24 cellular contexts compared by ENCODE assay signal in genomic region chr20:53016534-53017042, GRCh38. TPM values are rescaled to one million over a fixed set of nuclear protein-coding genes. Genes with fewer than 3 reads are reported as not detected.
DNase-seq lines count a peak whose midpoint lies in the region; ATAC-seq, FAIRE-seq and TF ChIP-seq lines count a peak whose summit lies in the region.
"Had no signal": no experiment of that assay in that cellular context is flagged by ENCODE, and none has a peak within 500 bp of the region (broad histone marks: within the 10 kb centered on the region; RNA-seq: fewer than 3 reads in every experiment).

No MANE protein-coding gene starts in this region.

- H3K27ac ChIP-seq in HepG2 (ENCODE audit: extremely low read length, insufficient read depth, low read length) (no peak overlapping the region), right lobe of liver (no peak overlapping the region), K562 (ENCODE audit: extremely low read depth, low read depth, low read length) (no peak overlapping the region), keratinocyte (ENCODE audit: control insufficient read depth, insufficient read depth, low read length) (no peak overlapping the region), RWPE1 (no peak overlapping the region)
- H3K27ac ChIP-seq: BLaER1 treated with 17β-estradiol and CSF1 and Interleukin-3, amounts not matched to agents 10 nM and 100 nM; C4-2B had no signal

- intact Hi-C loops in HepG2 (cut with micrococcal nuclease; ENCODE audit: unreplicated experiment) (no loop called here), right lobe of liver (cut with DNase I) (no loop called here), K562 (cut with micrococcal nuclease) (no loop called here)

- dilution Hi-C loops in keratinocyte (cut with MboI; ENCODE audit: extremely low pct_ligation_motif_present, low sequenced_read_pairs), result no loop called here

- H3K36me3 ChIP-seq in HepG2 (replicated peaks in 1 of 2; ENCODE audit: control insufficient read depth in 1 of 2, insufficient read depth in 2 of 2, low read length in 2 of 2), result no peaks in the 10 kb centered on the region
- H3K36me3 ChIP-seq in right lobe of liver, result no peaks in the 10 kb centered on the region
- H3K36me3 ChIP-seq in K562 (ENCODE audit: control insufficient read depth, insufficient read depth, low read length), result no peaks in the 10 kb centered on the region
- no peaks in the 10 kb centered on the region for H3K36me3 ChIP-seq in keratinocyte (ENCODE audit: control insufficient read depth in 2 of 2, extremely low read depth in 1 of 2, insufficient read depth in 2 of 2, low read length in 2 of 2)
- H3K36me3 ChIP-seq: BLaER1 treated with 17β-estradiol and CSF1 and Interleukin-3, amounts not matched to agents 10 nM and 100 nM had no signal

- no peak for DNase-seq in HepG2 (ENCODE audit: low spot score)
- DNase-seq in right lobe of liver, result no peak
- DNase-seq in HTR-8/SVneo (ENCODE audit: insufficient read length, low spot score), result no peak
- DNase-seq in K562 (ENCODE audit: extremely low read depth in 1 of 4, low spot score in 3 of 4), result no peak
- DNase-seq in keratinocyte (ENCODE audit: low read depth, low spot score), result no peak
- no peak for DNase-seq in inferior parietal cortex (ENCODE audit: extremely low spot score)
- DNase-seq in RWPE1 (ENCODE audit: low spot score), result no peak
- DNase-seq: 8988T; AML-193; Caco-2; Calu3; CD4-positive, alpha-beta T cell; CD8-positive, alpha-beta T cell; DMS79 treated with DMSO at 0.1 percent for 48 hours; GF-D8 had no signal

- WGBS in HepG2 (ENCODE audit: low lambda C conversion rate), result 37% methylated on average over 5 of the region's 5 CpGs
- WGBS in right lobe of liver (ENCODE audit: insufficient coverage, low coverage, low lambda C conversion rate, missing lambda C conversion rate), result 91% methylated on average over 4 of the region's 5 CpGs
- WGBS in K562 (ENCODE audit: insufficient coverage, low coverage, missing lambda C conversion rate), result under 1% methylated on average over 5 of the region's 5 CpGs

- POLR2A ChIA-PET in HepG2 (lab: Yijun Ruan, JAX) (no interaction called here), K562 (lab: Yijun Ruan, JAX) (interaction anchor here (0.5 kb wide), 1 partner anchor 850 kb away, joined by 3 read pairs; no protein-coding TSS in a partner anchor), RWPE1 (lab: Yijun Ruan, JAX; ENCODE audit: low non-redundant PET) (no interaction called here)

- no peaks in the 10 kb centered on the region for H4K20me1 ChIP-seq in HepG2 (ENCODE audit: insufficient read depth, low read length)
- no peaks in the 10 kb centered on the region for H4K20me1 ChIP-seq in K562 (replicated peaks; ENCODE audit: control insufficient read depth, insufficient read depth, low read length)
- no peaks in the 10 kb centered on the region for H4K20me1 ChIP-seq in keratinocyte (ENCODE audit: control insufficient read depth, extremely low read depth, insufficient read depth, low read length)
- H4K20me1 ChIP-seq: BLaER1 treated with 17β-estradiol and CSF1 and Interleukin-3, amounts not matched to agents 10 nM and 100 nM had no signal

- H3K4me3 ChIP-seq in HepG2 (replicated peaks in 1 of 3; ENCODE audit: insufficient read depth in 1 of 3, low read depth in 2 of 3, low read length in 3 of 3) (no peak overlapping the region), right lobe of liver (no peak overlapping the region), K562 (no peak overlapping the region), keratinocyte (ENCODE audit: control insufficient read depth in 2 of 3, extremely low read depth in 1 of 3, insufficient read depth in 2 of 3, low read depth in 1 of 3, low read length in 3 of 3) (no peak overlapping the region)
- H3K4me3 ChIP-seq: BLaER1 treated with 17β-estradiol and CSF1 and Interleukin-3, amounts not matched to agents 10 nM and 100 nM had no signal

- in situ Hi-C loops in HepG2 (cut with HindIII; ENCODE audit: extremely low pct_ligation_motif_present, low pct_unique_long_range_greater_than_20kb), result no loop called here
- in situ Hi-C loops in K562 (cut with MboI), result no loop called here

- CTCF ChIA-PET in HepG2 (lab: Yijun Ruan, JAX; ENCODE audit: low intra/inter-chr PET ratio, low total read pairs) (no interaction called here), K562 (lab: Yijun Ruan, JAX; ENCODE audit: low intra/inter-chr PET ratio) (no interaction called here), RWPE1 (lab: Yijun Ruan, JAX) (no interaction called here)

- ATAC-seq in HepG2, result no peak
- ATAC-seq in right lobe of liver, result no peak
- ATAC-seq in K562, result no peak
- ATAC-seq in HG03196 (IDR thresholded peaks at IDR 0.05; ENCODE audit: unreplicated experiment), result no peak
- ATAC-seq: CD8-positive, alpha-beta T cell had no signal

- H3K79me2 ChIP-seq in HepG2 (ENCODE audit: insufficient read depth, low read length), result no peaks in the 10 kb centered on the region
- H3K79me2 ChIP-seq in K562 (ENCODE audit: control insufficient read depth, insufficient read depth, low read length), result no peaks in the 10 kb centered on the region
- no peaks in the 10 kb centered on the region for H3K79me2 ChIP-seq in keratinocyte (ENCODE audit: control insufficient read depth, insufficient read depth, low read length)

- H3K4me2 ChIP-seq in HepG2 (ENCODE audit: low read depth, low read length) (no peak overlapping the region), K562 (ENCODE audit: insufficient read depth, low read length) (no peak overlapping the region), keratinocyte (ENCODE audit: control insufficient read depth, extremely low read depth, insufficient read depth, low read depth, low read length) (no peak overlapping the region)
- H3K4me2 ChIP-seq: BLaER1 treated with 17β-estradiol and CSF1 and Interleukin-3, amounts not matched to agents 10 nM and 100 nM had no signal

- TF ChIP-seq CTCF in HepG2 (CRISPR knock-in tag; IDR thresholded peaks at IDR 0.05), result no peak
- no peak for TF ChIP-seq CTCF in right lobe of liver (IDR thresholded peaks at IDR 0.05)
- TF ChIP-seq CTCF in K562 (IDR thresholded peaks at IDR 0.05 in 2 of 3, conservative IDR thresholded peaks at IDR 0.05 in 1 of 3; ENCODE audit: insufficient read depth in 2 of 3, low read depth in 1 of 3, low read length in 3 of 3), result no peak
- TF ChIP-seq CTCF in keratinocyte (optimal IDR thresholded peaks at IDR 0.05 in 1 of 3, IDR thresholded peaks at IDR 0.05 in 1 of 3, conservative IDR thresholded peaks at IDR 0.05 in 1 of 3; ENCODE audit: extremely low read depth in 1 of 3, insufficient read depth in 2 of 3, low read length in 3 of 3), result no peak
- TF ChIP-seq CTCF in RWPE1 (conservative IDR thresholded peaks at IDR 0.05; ENCODE audit: low read depth), result no peak

- H3K27me3 ChIP-seq in HepG2 (ENCODE audit: control insufficient read depth in 1 of 2, insufficient read depth in 2 of 2, low read length in 2 of 2), result no peaks in the 10 kb centered on the region; a peak in 1 of 5 replicates
- no peaks in the 10 kb centered on the region for H3K27me3 ChIP-seq in right lobe of liver
- H3K27me3 ChIP-seq in K562 (ENCODE audit: control insufficient read depth in 2 of 2, insufficient read depth in 2 of 2, low read length in 2 of 2), result peaks cover 0 to 14% of the 10 kb centered on the region in 2 experiments; a peak in 1 of 5 replicates
- H3K27me3 ChIP-seq in keratinocyte (ENCODE audit: control insufficient read depth, extremely low read depth, insufficient read depth, low read length), result no peaks in the 10 kb centered on the region
- H3K27me3 ChIP-seq: BLaER1 treated with 17β-estradiol and CSF1 and Interleukin-3, amounts not matched to agents 10 nM and 100 nM had no signal

- H3K9ac ChIP-seq in HepG2 (ENCODE audit: insufficient read depth, low read depth, low read length) (no peak overlapping the region), K562 (ENCODE audit: insufficient read depth in 1 of 2, low read depth in 2 of 2, low read length in 2 of 2) (no peak overlapping the region), keratinocyte (ENCODE audit: control insufficient read depth, extremely low read depth, insufficient read depth, low read length) (no peak overlapping the region)
- H3K9ac ChIP-seq: BLaER1 treated with 17β-estradiol and CSF1 and Interleukin-3, amounts not matched to agents 10 nM and 100 nM had no signal

- H2AFZ ChIP-seq in HepG2 (ENCODE audit: low read length) (no peak overlapping the region), K562 (ENCODE audit: low read depth, low read length) (no peak overlapping the region), keratinocyte (ENCODE audit: control insufficient read depth, low read length) (no peak overlapping the region)

- H3K9me3 ChIP-seq in HepG2 (ENCODE audit: low read length) (no peaks in the 10 kb centered on the region), right lobe of liver (no peaks in the 10 kb centered on the region), K562 (replicated peaks; ENCODE audit: control insufficient read depth, insufficient read depth, low read depth, low read length) (no peaks in the 10 kb centered on the region), keratinocyte (ENCODE audit: control insufficient read depth, low read depth, low read length) (no peaks in the 10 kb centered on the region)
- H3K9me3 ChIP-seq: Caco-2 had no signal

- H3K4me1 ChIP-seq in HepG2 (ENCODE audit: insufficient read depth, low read length), result no peaks in the 10 kb centered on the region
- H3K4me1 ChIP-seq in right lobe of liver, result no peaks in the 10 kb centered on the region
- H3K4me1 ChIP-seq in K562 (replicated peaks in 1 of 2; ENCODE audit: control insufficient read depth in 2 of 2, insufficient read depth in 2 of 2, low read length in 2 of 2), result no peaks in the 10 kb centered on the region
- no peaks in the 10 kb centered on the region for H3K4me1 ChIP-seq in keratinocyte (ENCODE audit: control insufficient read depth, extremely low read depth, insufficient read depth, low read length)
- H3K4me1 ChIP-seq: Caco-2 had no signal

- H3K9me1 ChIP-seq in K562 (ENCODE audit: control insufficient read depth, insufficient read depth, low read length) (no peaks in the 10 kb centered on the region), keratinocyte (ENCODE audit: control insufficient read depth, extremely low read depth, insufficient read depth, low read length) (no peaks in the 10 kb centered on the region)

- BruUV-seq in HepG2 (replicated peaks; lab: Mats Ljungman, UMichigan), result no TSS peak
- BruUV-seq in K562 (replicated peaks; lab: Mats Ljungman, UMichigan), result no TSS peak

- FAIRE-seq in HepG2 (lab: Jason Lieb, UNC) (no peak), HTR-8/SVneo (lab: Jason Lieb, UNC) (peak; percentile 88), K562 (lab: Jason Lieb, UNC) (no peak), keratinocyte (lab: Jason Lieb, UNC) (peak; percentile 32)
- FAIRE-seq: A204.1, D721Med, G401.6, GM12891, GM19239 had no signal

- TF ChIP-seq RAD21 in HepG2 (CRISPR knock-in tag; IDR thresholded peaks at IDR 0.05), result no peak
- TF ChIP-seq RAD21 in K562 (CRISPR knock-in tag; conservative IDR thresholded peaks at IDR 0.05 in 1 of 2, IDR thresholded peaks at IDR 0.05 in 1 of 2), result no peak

- no peak for TF ChIP-seq EP300 in HepG2 (IDR thresholded peaks at IDR 0.05; ENCODE audit: low read depth in 2 of 2, low read length in 2 of 2)
- TF ChIP-seq EP300 in HepG2 (CRISPR knock-in tag; IDR thresholded peaks at IDR 0.05; ENCODE audit: borderline replicate concordance), result no peak
- TF ChIP-seq EP300 in K562 (IDR thresholded peaks at IDR 0.05; ENCODE audit: low read length), result no peak

- no peak for TF ChIP-seq POLR2A in HepG2 (IDR thresholded peaks at IDR 0.05; ENCODE audit: insufficient read depth in 1 of 2, low read depth in 2 of 2, low read length in 2 of 2)
- TF ChIP-seq POLR2A in right lobe of liver (IDR thresholded peaks at IDR 0.05), result no peak
- TF ChIP-seq POLR2A in K562 (conservative IDR thresholded peaks at IDR 0.05), result no peak

RNA-seq across cellular contexts. Expression of gene TSHZ2, which starts 44.4 kb away (rescaled TPM):
- total RNA-seq in HepG2 (2016; rRNA removed; fragmentation: Illumina TruSeq; extraction: Trizol) (not detected in 2 replicates), right lobe of liver (10 to 100 TPM; 14.2 to 28.1 (median 21.0) TPM), K562 (2014; rRNA removed) (0.05 TPM in 1 of 2 replicates, not detected in the other), K562 (2014; rRNA removed; fragmentation: Illumina TruSeq; extraction: Trizol) (not detected in 2 replicates), K562 (2015; rRNA removed; fragmentation: Illumina TruSeq; extraction: Trizol) (0.07 TPM in 1 of 2 replicates, not detected in the other), K562 (2021) (0.11 and 0.20 TPM in 2 replicates)
- total RNA-seq in HepG2 (2016; cell fraction: cytosol; rRNA removed; fragmentation: Illumina TruSeq; extraction: Trizol; ENCODE audit: low read depth), result under 0.01 TPM in 1 of 2 replicates, not detected in the other
- total RNA-seq in HepG2 (2016; cell fraction: insoluble cytoplasmic fraction; rRNA removed; fragmentation: Illumina TruSeq; extraction: Trizol), result not detected in 2 replicates
- not detected in 2 replicates for total RNA-seq in HepG2 (2016; cell fraction: membrane; rRNA removed; fragmentation: Illumina TruSeq; extraction: Trizol)
- not detected in 2 replicates for total RNA-seq in HepG2 (2016; cell fraction: nucleus; rRNA removed; fragmentation: Illumina TruSeq; extraction: Trizol)
- polyA plus RNA-seq in HepG2 (2011; rRNA removed) (0.01 and 0.13 TPM in 2 replicates), K562 (2011; rRNA removed) (not detected in 2 replicates), K562 (2014; fragmentation: Illumina TruSeq; extraction: Trizol) (0.03 TPM in 1 of 2 replicates, not detected in the other), K562 (2014; fragmentation: Nextera tagmentation; extraction: Ambion mirVana) (under 1 TPM in 1 of 2 experiments, not detected in 1; 0.03 TPM), K562 (2014; rRNA removed) (0.01 TPM in 1 of 2 replicates, not detected in the other), keratinocyte (1.1 to 2.3 TPM (median 1.4 TPM) in 3 replicates)
- polyA plus RNA-seq in HepG2 (2011; cell fraction: cytosol; rRNA removed), result 0.01 and 0.13 TPM in 2 replicates
- polyA plus RNA-seq in HepG2 (2011; cell fraction: nucleus; rRNA removed), result 0.13 and 0.55 TPM in 2 replicates
- polyA plus RNA-seq in HepG2 (2012), result 0.21 and 0.42 TPM in 2 replicates
- not detected in 2 replicates for polyA plus RNA-seq in HepG2 (2016; cell fraction: cytosol; fragmentation: Illumina TruSeq; extraction: Trizol; ENCODE audit: low read depth)
- 0.08 TPM in 1 of 2 replicates, not detected in the other for polyA plus RNA-seq in HepG2 (2016; cell fraction: insoluble cytoplasmic fraction; fragmentation: Illumina TruSeq; extraction: Trizol; ENCODE audit: low read depth)
- polyA plus RNA-seq in HepG2 (2016; cell fraction: membrane; fragmentation: Illumina TruSeq; extraction: Trizol; ENCODE audit: low read depth), result not detected in 2 replicates
- not detected in 2 replicates for polyA plus RNA-seq in HepG2 (2016; cell fraction: nucleus; fragmentation: Illumina TruSeq; extraction: Trizol; ENCODE audit: insufficient read depth, low read depth)
- 0.32 and 3.2 TPM in 2 replicates for polyA minus RNA-seq in HepG2 (2011; rRNA and poly(A)+ RNA removed; ENCODE audit: low replicate concordance)
- 0.18 and 0.30 TPM in 2 replicates for polyA minus RNA-seq in HepG2 (2011; cell fraction: cytosol; rRNA and poly(A)+ RNA removed)
- polyA minus RNA-seq in HepG2 (2011; cell fraction: nucleus; rRNA and poly(A)+ RNA removed), result 0.52 and 1.7 TPM in 2 replicates
- 0.12 and 0.23 TPM in 2 replicates for total RNA-seq in K562 (2011; cell fraction: chromatin; rRNA removed; ENCODE audit: low replicate concordance)
- total RNA-seq in K562 (2011; cell fraction: nucleolus; rRNA removed), result 0.17 and 0.26 TPM in 2 replicates
- total RNA-seq in K562 (2011; cell fraction: nucleoplasm; rRNA removed), result 0.69 TPM in 1 of 2 replicates, not detected in the other
- not detected in 2 replicates for polyA plus RNA-seq in K562 (2011; cell fraction: cytosol; rRNA removed)
- 0.04 TPM in 1 of 2 replicates, not detected in the other for polyA plus RNA-seq in K562 (2011; cell fraction: nucleus; rRNA removed)
- 0.04 and 0.10 TPM in 2 replicates for polyA plus RNA-seq in K562 (2012)
- not detected in 2 replicates for polyA minus RNA-seq in K562 (2011; rRNA and poly(A)+ RNA removed)
- polyA minus RNA-seq in K562 (2011; cell fraction: cytosol; rRNA and poly(A)+ RNA removed), result not detected in 2 replicates
- polyA minus RNA-seq in K562 (2011; cell fraction: nucleus; rRNA and poly(A)+ RNA removed), result not detected in 2 replicates
- 2.7 TPM for polyA plus RNA-seq in keratinocyte (2011; ENCODE audit: low read depth)
- polyA plus RNA-seq in keratinocyte (2011; cell fraction: cytosol; rRNA removed), result 1.6 TPM in 2 replicates
- 2.5 and 2.8 TPM in 2 replicates for polyA plus RNA-seq in keratinocyte (2011; cell fraction: nucleus; rRNA removed)
- 1.3 and 6.5 TPM in 2 replicates for polyA plus RNA-seq in keratinocyte (2012; ENCODE audit: low replicate concordance)
- 4.2 to 8.8 TPM (median 7.3 TPM) in 3 replicates for polyA minus RNA-seq in keratinocyte
- 1.3 TPM for polyA minus RNA-seq in keratinocyte (2011; cell fraction: cytosol; rRNA and poly(A)+ RNA removed)
- polyA minus RNA-seq in keratinocyte (2011; cell fraction: nucleus; rRNA and poly(A)+ RNA removed), result 3.8 and 8.9 TPM in 2 replicates
- total RNA-seq: Calu3 had no signal
- polyA plus RNA-seq: BJ had no signal

Comparison
In these comparisons a context has a peak if more than half of its experiments do, and no peak if none do; other contexts are left out.
1. RNA of gene TSHZ2, which starts 44.4 kb away (total RNA-seq): 14.2 to 28.1 TPM in right lobe of liver; 0.05 to 0.69 TPM in K562 and under 0.01 TPM in HepG2; every median in the first group is over 4 times any median in the second.
2. Of the 241 proteins assayed by ChIP-seq in both HepG2 and K562: peak only in HepG2: ZNF12; only in K562: none; in both: MAFF and MAFK; in neither: 238.